12 cellular contexts compared by ENCODE assay signal in the genomic region with DNA sequence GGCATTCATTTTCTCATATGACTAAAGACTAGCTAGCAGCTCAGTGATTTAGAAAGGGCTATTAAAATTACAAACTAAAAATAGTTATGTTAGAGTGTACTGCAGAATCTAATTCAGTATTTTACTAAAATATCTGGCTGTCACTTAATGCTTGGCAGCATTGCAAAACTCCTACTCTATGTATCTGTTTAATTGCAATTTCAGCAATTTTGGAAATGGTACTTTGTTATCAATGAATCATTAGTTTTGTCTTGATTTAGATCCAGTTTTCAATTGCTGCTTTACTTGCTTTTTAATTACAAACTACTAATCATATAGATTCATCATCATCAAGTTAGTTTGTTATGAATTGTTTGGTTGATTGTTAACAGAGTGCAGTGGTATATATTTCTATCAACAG. TPM values are rescaled to one million over a fixed set of nuclear protein-coding genes. Genes with fewer than 3 reads are reported as not detected.
"Had no signal": no experiment of that assay in that cellular context is flagged by ENCODE, and none has a peak within 500 bp of the region (broad histone marks: within the 10 kb centered on the region; RNA-seq: fewer than 3 reads in every experiment).

No MANE protein-coding gene starts in this region.

- H3K4me1 ChIP-seq: HAP-1 had no signal

- H2AFZ ChIP-seq: GM23248, GM23338 had no signal

- H3K9ac ChIP-seq: GM23248 had no signal

- H3K36me3 ChIP-seq: HAP-1 had no signal

- H3K4me3 ChIP-seq: GM23248, GM23338, HAP-1 had no signal

- FAIRE-seq: H1, H54 had no signal

- DNase-seq: GM23248, GOT3, H7, H9, HCEC 1CT, HFFc6 had no signal

- H3K4me2 ChIP-seq: GM23338 had no signal

- H3K9me3 ChIP-seq: HAP-1 had no signal

- ATAC-seq: GM23338, HCT116 had no signal

- H3K27ac ChIP-seq: GM23248 had no signal

RNA-seq across cellular contexts. Expression of a gene that starts 19.2 kb away (rescaled TPM):
- total RNA-seq: GM23248, H4, H7, HFFc6 had no signal
- polyA plus RNA-seq: GM23248, H1 had no signal
